ENCODE assay signal across 25 cellular contexts in the genomic region with DNA sequence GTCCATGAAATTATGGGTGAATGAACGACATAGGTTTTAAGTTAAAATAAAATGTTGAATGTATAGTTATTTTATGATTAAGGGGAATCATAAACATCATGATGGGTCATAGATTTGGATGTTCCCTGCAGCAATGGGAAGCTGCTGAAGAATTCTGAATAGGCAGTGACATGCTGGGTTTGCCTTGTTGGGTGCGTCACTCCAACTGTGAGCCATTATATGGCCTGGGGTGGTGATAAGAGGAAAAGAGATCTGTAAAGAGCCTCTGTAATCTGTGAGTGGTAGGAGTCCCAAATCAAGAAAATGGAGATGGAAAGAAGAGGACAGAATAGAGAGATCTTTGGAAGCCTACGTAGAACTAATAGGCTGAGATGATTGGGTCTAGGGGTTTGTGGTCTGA. TPM values are rescaled to one million over a fixed set of nuclear protein-coding genes. Genes with fewer than 3 reads are reported as not detected.
"Had no signal": no experiment of that assay in that cellular context is flagged by ENCODE, and none has a peak within 500 bp of the region (broad histone marks: within the 10 kb centered on the region; RNA-seq: fewer than 3 reads in every experiment).

No MANE protein-coding gene starts in this region.

- H3K36me3 ChIP-seq: brain microvascular endothelial cell, SJSA1 had no signal

- H3K9ac ChIP-seq: KMS-11 had no signal

- H3K9me3 Mint-ChIP-seq: activated CD4-positive, alpha-beta memory T cell treated with anti-CD3 and anti-CD28 coated beads, Interleukin-2, amount 10 ng/mL, durations not matched to agents 7 days and 5 days; activated naive CD4-positive, alpha-beta T cell treated with anti-CD3 and anti-CD28 coated beads, Interleukin-2, amount 10 ng/mL, durations not matched to agents 7 days and 5 days; activated naive CD8-positive, alpha-beta T cell treated with anti-CD3 and anti-CD28 coated beads for 36 hours; activated T-helper 2 cell treated with anti-CD3 and anti-CD28 coated beads, Interferon-gamma antibody, Interleukin-2, Interleukin-4, amounts not matched to agents 10 μg/mL and 5 μg/mL and 100 μg/mL, durations not matched to agents 14 hours and 24 hours and 36 hours had no signal

- H3K4me2 ChIP-seq: KMS-11 had no signal

- H3K4me3 Mint-ChIP-seq: activated CD4-positive, alpha-beta memory T cell treated with anti-CD3 and anti-CD28 coated beads, Interleukin-2, amount 10 ng/mL, durations not matched to agents 7 days and 5 days; activated CD4-positive, alpha-beta T cell treated with anti-CD3 and anti-CD28 coated beads for 36 hours; activated naive CD4-positive, alpha-beta T cell treated with anti-CD3 and anti-CD28 coated beads, Interleukin-2, amount 10 ng/mL, durations not matched to agents 7 days and 5 days; activated naive CD8-positive, alpha-beta T cell treated with anti-CD3 and anti-CD28 coated beads for 36 hours; activated T-cell treated with anti-CD3 and anti-CD28 coated beads, Interleukin-2, amount 50 U/mL, for 72 hours; T-helper 17 cell had no signal

- H3K9me3 ChIP-seq: SJSA1 had no signal

- DNase-seq: activated CD4-positive, alpha-beta memory T cell treated with anti-CD3 and anti-CD28 coated beads, Interleukin-2, amount 10 ng/mL, durations not matched to agents 7 days and 5 days; activated CD4-positive, alpha-beta T cell treated with anti-CD3 and anti-CD28 coated beads for 36 hours; activated CD4-positive, alpha-beta T cell treated with anti-CD3 and anti-CD28 coated beads, Interleukin-2, amount 50 U/mL, for 1 hour; activated CD4-positive, CD25-positive, alpha-beta regulatory T cell; activated gamma-delta T cell treated with Interleukin-2 at 50 U/mL for 16 hours; activated naive CD4-positive, alpha-beta T cell treated with anti-CD3 and anti-CD28 coated beads, Interleukin-2, amount 10 ng/mL, durations not matched to agents 7 days and 5 days; activated naive CD8-positive, alpha-beta T cell treated with anti-CD3 and anti-CD28 coated beads for 36 hours; activated T-cell treated with anti-CD3 and anti-CD28 coated beads for 4 hours; activated T-cell treated with anti-CD3 and anti-CD28 coated beads, Interleukin-2, amount 50 U/mL, for 72 hours; brain microvascular endothelial cell; cerebellar nuclear complex; NCI-H1105; NCI-H1436; NCI-H1694 treated with DMSO at 0.1 percent for 48 hours; NCI-H2029 treated with DMSO at 0.1 percent for 48 hours; NCI-H510A treated with DMSO at 0.1 percent for 48 hours; SHP77; T-helper 17 cell; T1000 had no signal

- H3K4me1 Mint-ChIP-seq: activated CD4-positive, alpha-beta memory T cell treated with anti-CD3 and anti-CD28 coated beads, Interleukin-2, amount 10 ng/mL, durations not matched to agents 7 days and 5 days; activated CD4-positive, alpha-beta T cell treated with anti-CD3 and anti-CD28 coated beads for 36 hours; activated naive CD4-positive, alpha-beta T cell treated with anti-CD3 and anti-CD28 coated beads, Interleukin-2, amount 10 ng/mL, durations not matched to agents 7 days and 5 days; activated naive CD8-positive, alpha-beta T cell treated with anti-CD3 and anti-CD28 coated beads for 36 hours; T-helper 17 cell had no signal

- H3K27me3 Mint-ChIP-seq: activated CD4-positive, alpha-beta memory T cell treated with anti-CD3 and anti-CD28 coated beads, Interleukin-2, amount 10 ng/mL, durations not matched to agents 7 days and 5 days; activated naive CD4-positive, alpha-beta T cell treated with anti-CD3 and anti-CD28 coated beads, Interleukin-2, amount 10 ng/mL, durations not matched to agents 7 days and 5 days had no signal

- H3K27me3 ChIP-seq: brain microvascular endothelial cell, SJSA1 had no signal

- H3K27ac Mint-ChIP-seq: activated CD4-positive, alpha-beta memory T cell treated with anti-CD3 and anti-CD28 coated beads, Interleukin-2, amount 10 ng/mL, durations not matched to agents 7 days and 5 days; activated CD4-positive, alpha-beta T cell treated with anti-CD3 and anti-CD28 coated beads for 36 hours; activated naive CD4-positive, alpha-beta T cell treated with anti-CD3 and anti-CD28 coated beads, Interleukin-2, amount 10 ng/mL, durations not matched to agents 7 days and 5 days; activated naive CD8-positive, alpha-beta T cell treated with anti-CD3 and anti-CD28 coated beads for 36 hours; activated T-cell treated with anti-CD3 and anti-CD28 coated beads, Interleukin-2, amount 50 U/mL, for 72 hours; activated T-helper 2 cell treated with anti-CD3 and anti-CD28 coated beads, Interferon-gamma antibody, Interleukin-2, Interleukin-4, amounts not matched to agents 10 μg/mL and 5 μg/mL and 100 μg/mL, durations not matched to agents 14 hours and 24 hours and 36 hours; T-helper 17 cell had no signal

- H3K4me3 ChIP-seq: SJSA1 had no signal

- H3K36me3 Mint-ChIP-seq: activated naive CD4-positive, alpha-beta T cell treated with anti-CD3 and anti-CD28 coated beads, Interleukin-2, amount 10 ng/mL, durations not matched to agents 7 days and 5 days; activated naive CD8-positive, alpha-beta T cell treated with anti-CD3 and anti-CD28 coated beads for 36 hours had no signal

- ATAC-seq: activated CD4-positive, alpha-beta T cell treated with anti-CD3 and anti-CD28 coated beads for 36 hours; activated T-cell treated with anti-CD3 and anti-CD28 coated beads, Interleukin-2, amount 50 U/mL, for 72 hours; T-helper 17 cell had no signal

- H3K4me1 ChIP-seq: SJSA1 had no signal

- H3K27ac ChIP-seq: brain microvascular endothelial cell, KMS-11, SJSA1 had no signal

RNA-seq across cellular contexts. Expression of a gene that starts 58.1 kb away (rescaled TPM):
- total RNA-seq: activated CD4-positive, alpha-beta memory T cell treated with anti-CD3 and anti-CD28 coated beads, Interleukin-2, amount 10 ng/mL, durations not matched to agents 7 days and 5 days; activated CD4-positive, alpha-beta T cell treated with anti-CD3 and anti-CD28 coated beads for 36 hours; activated CD8-positive, alpha-beta memory T cell treated with anti-CD3 and anti-CD28 coated beads for 36 hours; activated naive CD8-positive, alpha-beta T cell treated with anti-CD3 and anti-CD28 coated beads for 36 hours; activated T-cell treated with anti-CD3 and anti-CD28 coated beads, Interleukin-2, amount 50 U/mL, for 72 hours; activated T-helper 2 cell treated with anti-CD3 and anti-CD28 coated beads, Interferon-gamma antibody, Interleukin-2, Interleukin-4, amounts not matched to agents 10 μg/mL and 5 μg/mL and 100 μg/mL, durations not matched to agents 14 hours and 24 hours and 36 hours; cardiac septum; MCF 10A; SJSA1; T-helper 17 cell had no signal
